Comparison of ENCODE assay signal across 16 cellular contexts in genomic region chr10:116106611-116107010, GRCh38.
DNase-seq lines count a peak whose midpoint lies in the region; ATAC-seq and TF ChIP-seq lines count a peak whose summit lies in the region.
"Had no signal": no experiment of that assay in that cellular context is flagged by ENCODE, and none has a peak within 500 bp of the region (broad histone marks: within the 10 kb centered on the region; RNA-seq: fewer than 3 reads in every experiment).

No MANE protein-coding gene starts in this region.

- peaks cover 0 to 5% (median 0%) of the 10 kb centered on the region in 4 donors for H3K4me1 ChIP-seq in stomach
- H3K4me1 ChIP-seq: BLaER1 had no signal

- H3K9me3 ChIP-seq in stomach: no peaks in the 10 kb centered on the region
- H3K9me3 ChIP-seq: Caco-2 had no signal

- in situ Hi-C loops in G401 (cut with HindIII; ENCODE audit: low sequenced_read_pairs): no loop called here

- no peak for TF ChIP-seq EP300 in stomach (IDR thresholded peaks at IDR 0.05)

- ATAC-seq in left ventricle myocardium superior (peak; percentile 13), left lobe of liver (no peak), GM21786 (IDR thresholded peaks at IDR 0.05; ENCODE audit: unreplicated experiment) (no peak)
- ATAC-seq: CD8-positive, alpha-beta T cell had no signal

- no peak overlapping the region for H3K4me3 ChIP-seq in stomach
- H3K4me3 ChIP-seq: BLaER1 had no signal

- H3K27ac ChIP-seq in stomach: no peak overlapping the region
- H3K27ac ChIP-seq: 22Rv1, BLaER1, C4-2B had no signal

- H3K36me3 ChIP-seq in stomach: no peaks in the 10 kb centered on the region
- H3K36me3 ChIP-seq: BLaER1 had no signal

- WGBS in stomach, 5 donors: 93 to 98% (median 94%) methylated on average over 5 of the region's 5 CpGs

- TF ChIP-seq POLR2A in stomach (IDR thresholded peaks at IDR 0.05): no peak

- intact Hi-C loops in left ventricle myocardium superior (cut with micrococcal nuclease) (no loop called here), cardiac septum (cut with DNase I) (no loop called here), stomach (cut with DNase I; ENCODE audit: low total_unique reads) (no loop called here)

- no peaks in the 10 kb centered on the region for H3K27me3 ChIP-seq in stomach
- H3K27me3 ChIP-seq: BLaER1 had no signal

- DNase-seq in left ventricle myocardium superior (no peak), cardiac septum (ENCODE audit: low spot score) (no peak), left lobe of liver (ENCODE audit: low spot score) (peak; percentile 6), stomach (peak; percentile 4), NCI-H2107 treated with DMSO at 0.1 percent for 48 hours (lab: John Stamatoyannopoulos, UW; ENCODE audit: unreplicated experiment) (no peak), G401 (ENCODE audit: low spot score) (no peak)
- DNase-seq: Caco-2; CD4-positive, CD25-positive, alpha-beta regulatory T cell; CD8-positive, alpha-beta T cell; DMS79; GOT3; HCEC 1CT had no signal

- TF ChIP-seq CTCF in stomach (IDR thresholded peaks at IDR 0.05): no peak

Comparison
In these comparisons a context has a peak if more than half of its experiments do, and no peak if none do; other contexts are left out.
1. DNase-seq: peak in left lobe of liver (single experiment) and stomach (single experiment); none in left ventricle myocardium superior (single experiment), cardiac septum (single experiment), NCI-H2107 treated with DMSO at 0.1 percent for 48 hours (single experiment) and G401 (single experiment).